Comparison of ENCODE assay signal across 1 cellular context in genomic region chr9:69207503-69207902, GRCh38.
TF ChIP-seq lines count a peak whose summit lies in the region.

No MANE protein-coding gene starts in this region.

TF ChIP-seq in GM12878, 131 proteins besides CTCF, POLR2A, EP300 and RAD21:
- TF ChIP-seq CUX1 (IDR thresholded peaks at IDR 0.05; ENCODE audit: insufficient replicate concordance, low read depth, low read length) (no peak), BACH1 (IDR thresholded peaks at IDR 0.05; ENCODE audit: borderline replicate concordance) (no peak), CREB1 (IDR thresholded peaks at IDR 0.05; ENCODE audit: low read depth) (no peak), CREM (IDR thresholded peaks at IDR 0.05; ENCODE audit: low read depth) (no peak), RELB (IDR thresholded peaks at IDR 0.05; ENCODE audit: low read depth) (no peak), WRNIP1 (IDR thresholded peaks at IDR 0.05; ENCODE audit: borderline replicate concordance, low read depth, low read length) (no peak), RAD51 (IDR thresholded peaks at IDR 0.05) (no peak), IKZF2 (IDR thresholded peaks at IDR 0.05) (no peak), NFXL1 (IDR thresholded peaks at IDR 0.05; ENCODE audit: borderline replicate concordance) (no peak)
